8 cellular contexts compared by ENCODE assay signal in genomic region chr16:29862383-29862883, GRCh38. TPM values are rescaled to one million over a fixed set of nuclear protein-coding genes. Genes with fewer than 3 reads are reported as not detected.
DNase-seq lines count a peak whose midpoint lies in the region; ATAC-seq, FAIRE-seq and TF ChIP-seq lines count a peak whose summit lies in the region.

No MANE protein-coding gene starts in this region.

- H3K36me3 ChIP-seq in bronchial epithelial cell (ENCODE audit: control insufficient read depth, insufficient read depth, low read length) (peaks cover 12% of the 10 kb centered on the region), HepG2 (replicated peaks in 1 of 2; ENCODE audit: control insufficient read depth in 1 of 2, insufficient read depth in 2 of 2, low read length in 2 of 2) (peaks cover 6 to 13% of the 10 kb centered on the region in 2 experiments; a peak in 4 of 5 replicates), suprapubic skin (peaks cover 31% of the 10 kb centered on the region)

- in situ Hi-C loops in HepG2 (cut with HindIII; ENCODE audit: extremely low pct_ligation_motif_present, low pct_unique_long_range_greater_than_20kb), result loop anchor here (10.0 kb wide), 1 partner anchor 142 kb away; no protein-coding TSS in a partner anchor

- TF ChIP-seq POLR2A in HepG2 (IDR thresholded peaks at IDR 0.05; ENCODE audit: insufficient read depth in 1 of 2, low read depth in 2 of 2, low read length in 2 of 2), result no peak
- TF ChIP-seq POLR2A in suprapubic skin (IDR thresholded peaks at IDR 0.05), result no peak

- no peaks in the 10 kb centered on the region for H3K27me3 Mint-ChIP-seq in T-helper 1 cell treated with Interleukin-12 subunit alpha and Interleukin-12 subunit beta and Interleukin-4 antibody, amounts not matched to agents 30 μg/mL and 1 μg/mL, for 36 hours (ENCODE audit: low read depth)

- peak overlapping the region; percentile 82 for H3K27ac Mint-ChIP-seq in T-helper 1 cell treated with Interleukin-12 subunit alpha and Interleukin-12 subunit beta and Interleukin-4 antibody, amounts not matched to agents 30 μg/mL and 1 μg/mL, for 36 hours

- H3K4me3 ChIP-seq in bronchial epithelial cell (ENCODE audit: low read depth, low read length), result peak overlapping the region; percentile 89
- H3K4me3 ChIP-seq in HepG2 (replicated peaks in 1 of 3; ENCODE audit: insufficient read depth in 1 of 3, low read depth in 2 of 3, low read length in 3 of 3), result peak overlapping the region; percentile 85 to 95 (median 88)
- H3K4me3 ChIP-seq in suprapubic skin, result peak overlapping the region; percentile 90

- POLR2A ChIA-PET in HepG2 (lab: Yijun Ruan, JAX), result interaction anchor here (1.0 to 4.1 kb wide), 14 partner anchors 14 to 203 kb away, joined by 3 to 29 read pairs (median 8); partner anchors contain the start of genes ALDOA, ASPHD1, KCTD13 and MAZ

- H3K4me2 ChIP-seq in HepG2 (ENCODE audit: low read depth, low read length), result peak overlapping the region; percentile 91

- H3K27me3 ChIP-seq in bronchial epithelial cell (ENCODE audit: control insufficient read depth, insufficient read depth, low read length) (no peaks in the 10 kb centered on the region), HepG2 (ENCODE audit: control insufficient read depth in 1 of 2, insufficient read depth in 2 of 2, low read length in 2 of 2) (no peaks in the 10 kb centered on the region; a peak in 1 of 5 replicates), suprapubic skin (no peaks in the 10 kb centered on the region)

- DNase-seq in T-helper 1 cell, result no peak
- DNase-seq in M059J (ENCODE audit: low read depth), result peak; percentile 43
- DNase-seq in bronchial epithelial cell (ENCODE audit: low read depth), result no peak
- DNase-seq in HepG2 (ENCODE audit: low spot score), result no peak
- DNase-seq in suprapubic skin (ENCODE audit: low spot score in 2 of 2), result no peak
- no peak for DNase-seq in MV-4-11 (lab: John Stamatoyannopoulos, UW)
- DNase-seq in ureter (ENCODE audit: low spot score), result no peak

- BruUV-seq in HepG2 (replicated peaks; lab: Mats Ljungman, UMichigan), result no TSS peak

- FAIRE-seq in bronchial epithelial cell (lab: Jason Lieb, UNC) (no peak), HepG2 (lab: Jason Lieb, UNC) (no peak)

- H2AFZ ChIP-seq in HepG2 (ENCODE audit: low read length), result no peak overlapping the region

- peaks cover 37% of the 10 kb centered on the region for H3K4me1 ChIP-seq in HepG2 (ENCODE audit: insufficient read depth, low read length)
- peaks cover 22% of the 10 kb centered on the region for H3K4me1 ChIP-seq in suprapubic skin

- no peak for TF ChIP-seq EP300 in HepG2 (IDR thresholded peaks at IDR 0.05; ENCODE audit: low read depth in 2 of 2, low read length in 2 of 2)
- TF ChIP-seq EP300 in HepG2 (CRISPR knock-in tag; IDR thresholded peaks at IDR 0.05; ENCODE audit: borderline replicate concordance), result no peak
- no peak for TF ChIP-seq EP300 in suprapubic skin (IDR thresholded peaks at IDR 0.05)

- H3K4me3 Mint-ChIP-seq in T-helper 1 cell treated with Interleukin-12 subunit alpha and Interleukin-12 subunit beta and Interleukin-4 antibody, amounts not matched to agents 30 μg/mL and 1 μg/mL, for 36 hours, result peak overlapping the region; percentile 98

- H3K9ac ChIP-seq in HepG2 (ENCODE audit: insufficient read depth, low read depth, low read length), result peak overlapping the region; percentile 93

- TF ChIP-seq RAD21 in HepG2 (CRISPR knock-in tag; IDR thresholded peaks at IDR 0.05), result no peak

- H3K36me3 Mint-ChIP-seq in T-helper 1 cell treated with Interleukin-12 subunit alpha and Interleukin-12 subunit beta and Interleukin-4 antibody, amounts not matched to agents 30 μg/mL and 1 μg/mL, for 36 hours (ENCODE audit: low read depth), result peaks cover 19% of the 10 kb centered on the region

- no peaks in the 10 kb centered on the region for H3K9me3 Mint-ChIP-seq in T-helper 1 cell treated with Interleukin-12 subunit alpha and Interleukin-12 subunit beta and Interleukin-4 antibody, amounts not matched to agents 30 μg/mL and 1 μg/mL, for 36 hours

- H4K20me1 ChIP-seq in HepG2 (ENCODE audit: insufficient read depth, low read length), result no peaks in the 10 kb centered on the region; the same call in 1 of the 2 replicates

- WGBS in HepG2 (ENCODE audit: low lambda C conversion rate), result 3% methylated on average over 14 of the region's 27 CpGs
- 2% methylated on average over 14 of the region's 27 CpGs for WGBS in suprapubic skin

- peak; percentile 10 for ATAC-seq in HepG2

- CTCF ChIA-PET in HepG2 (lab: Yijun Ruan, JAX; ENCODE audit: low intra/inter-chr PET ratio, low total read pairs), result interaction anchor here (0.9 kb wide), 1 partner anchor 143 kb away, joined by 3 read pairs; no protein-coding TSS in a partner anchor

- H3K9me3 ChIP-seq in HepG2 (ENCODE audit: low read length), result no peaks in the 10 kb centered on the region
- H3K9me3 ChIP-seq in suprapubic skin, result no peaks in the 10 kb centered on the region

- H3K27ac ChIP-seq in HepG2 (ENCODE audit: extremely low read length, insufficient read depth, low read length), result peak overlapping the region; percentile 97
- H3K27ac ChIP-seq in suprapubic skin, result peak overlapping the region; percentile 90

- TF ChIP-seq CTCF in bronchial epithelial cell (IDR thresholded peaks at IDR 0.05; ENCODE audit: insufficient read depth, low read length, severe bottlenecking) (peak; percentile 21), HepG2 (CRISPR knock-in tag; IDR thresholded peaks at IDR 0.05) (peak; percentile 62), suprapubic skin (IDR thresholded peaks at IDR 0.05) (no peak)

- intact Hi-C loops in HepG2 (cut with micrococcal nuclease; ENCODE audit: unreplicated experiment), result loop anchor here (2.0 to 5.0 kb wide), 3 partner anchors 30 to 38 kb away; partner anchors contain the start of gene ASPHD1

- H3K79me2 ChIP-seq in HepG2 (ENCODE audit: insufficient read depth, low read length), result peaks cover 13% of the 10 kb centered on the region

- H3K4me1 Mint-ChIP-seq in T-helper 1 cell treated with Interleukin-12 subunit alpha and Interleukin-12 subunit beta and Interleukin-4 antibody, amounts not matched to agents 30 μg/mL and 1 μg/mL, for 36 hours (ENCODE audit: low read depth), result peaks cover 10% of the 10 kb centered on the region

RNA-seq across cellular contexts. Expression of gene CDIPT, which starts 0.6 kb away (rescaled TPM):
- 90.7 and 103 TPM in 2 replicates for total RNA-seq in M059J (2014; rRNA removed; shearing (Covaris generic))
- total RNA-seq in bronchial epithelial cell, result 46.1 and 53.2 TPM in 2 replicates
- total RNA-seq in HepG2 (2016; rRNA removed; fragmentation: Illumina TruSeq; extraction: Trizol), result 39.2 and 54.9 TPM in 2 replicates
- 23.3 and 32.6 TPM in 2 replicates for total RNA-seq in HepG2 (2016; cell fraction: cytosol; rRNA removed; fragmentation: Illumina TruSeq; extraction: Trizol; ENCODE audit: low read depth)
- 43.4 and 55.7 TPM in 2 replicates for total RNA-seq in HepG2 (2016; cell fraction: insoluble cytoplasmic fraction; rRNA removed; fragmentation: Illumina TruSeq; extraction: Trizol)
- total RNA-seq in HepG2 (2016; cell fraction: membrane; rRNA removed; fragmentation: Illumina TruSeq; extraction: Trizol), result 45.8 and 63.4 TPM in 2 replicates
- total RNA-seq in HepG2 (2016; cell fraction: nucleus; rRNA removed; fragmentation: Illumina TruSeq; extraction: Trizol), result 32.9 and 36.1 TPM in 2 replicates
- polyA plus RNA-seq in HepG2 (2011; rRNA removed), result 97.5 and 109 TPM in 2 replicates
- polyA plus RNA-seq in HepG2 (2011; cell fraction: cytosol; rRNA removed), result 106 and 126 TPM in 2 replicates
- 59.6 and 70.3 TPM in 2 replicates for polyA plus RNA-seq in HepG2 (2011; cell fraction: nucleus; rRNA removed)
- 53.5 and 77.9 TPM in 2 replicates for polyA plus RNA-seq in HepG2 (2012)
- 28.1 and 42.6 TPM in 2 replicates for polyA plus RNA-seq in HepG2 (2016; cell fraction: cytosol; fragmentation: Illumina TruSeq; extraction: Trizol; ENCODE audit: low read depth)
- 49.9 and 51.9 TPM in 2 replicates for polyA plus RNA-seq in HepG2 (2016; cell fraction: insoluble cytoplasmic fraction; fragmentation: Illumina TruSeq; extraction: Trizol; ENCODE audit: low read depth)
- polyA plus RNA-seq in HepG2 (2016; cell fraction: membrane; fragmentation: Illumina TruSeq; extraction: Trizol; ENCODE audit: low read depth), result 49.0 and 62.7 TPM in 2 replicates
- polyA plus RNA-seq in HepG2 (2016; cell fraction: nucleus; fragmentation: Illumina TruSeq; extraction: Trizol; ENCODE audit: insufficient read depth, low read depth), result 63.3 and 67.6 TPM in 2 replicates
- 98.0 and 109 TPM in 2 replicates for polyA minus RNA-seq in HepG2 (2011; rRNA and poly(A)+ RNA removed; ENCODE audit: low replicate concordance)
- 39.7 and 49.2 TPM in 2 replicates for polyA minus RNA-seq in HepG2 (2011; cell fraction: cytosol; rRNA and poly(A)+ RNA removed)
- 15.5 and 25.5 TPM in 2 replicates for polyA minus RNA-seq in HepG2 (2011; cell fraction: nucleus; rRNA and poly(A)+ RNA removed)
- total RNA-seq in suprapubic skin, result 100 to 1,000 TPM in 1 of 4 donors, 10 to 100 TPM in 3; 68.7 to 112 (median 96.7) TPM
- 71.4 TPM for total RNA-seq in ureter

RNA-seq across cellular contexts. Expression of gene SEZ6L2, which starts 36.9 kb away (rescaled TPM):
- 16.7 and 38.3 TPM in 2 replicates for total RNA-seq in M059J (2014; rRNA removed; shearing (Covaris generic))
- total RNA-seq in bronchial epithelial cell (1.8 and 2.9 TPM in 2 replicates), HepG2 (2016; rRNA removed; fragmentation: Illumina TruSeq; extraction: Trizol) (6.6 and 14.9 TPM in 2 replicates), suprapubic skin (1 to 10 TPM in 3 of 4 donors, under 1 TPM in 1; 0.98 to 2.9 (median 1.2) TPM), ureter (7.5 TPM)
- 3.7 and 4.1 TPM in 2 replicates for total RNA-seq in HepG2 (2016; cell fraction: cytosol; rRNA removed; fragmentation: Illumina TruSeq; extraction: Trizol; ENCODE audit: low read depth)
- 6.3 and 16.9 TPM in 2 replicates for total RNA-seq in HepG2 (2016; cell fraction: insoluble cytoplasmic fraction; rRNA removed; fragmentation: Illumina TruSeq; extraction: Trizol)
- total RNA-seq in HepG2 (2016; cell fraction: membrane; rRNA removed; fragmentation: Illumina TruSeq; extraction: Trizol), result 4.3 and 4.9 TPM in 2 replicates
- total RNA-seq in HepG2 (2016; cell fraction: nucleus; rRNA removed; fragmentation: Illumina TruSeq; extraction: Trizol), result 21.8 and 29.5 TPM in 2 replicates
- polyA plus RNA-seq in HepG2 (2011; rRNA removed), result 16.9 and 30.7 TPM in 2 replicates
- 12.5 and 15.5 TPM in 2 replicates for polyA plus RNA-seq in HepG2 (2011; cell fraction: cytosol; rRNA removed)
- 35.5 and 38.0 TPM in 2 replicates for polyA plus RNA-seq in HepG2 (2011; cell fraction: nucleus; rRNA removed)
- 37.5 and 51.6 TPM in 2 replicates for polyA plus RNA-seq in HepG2 (2012)
- 3.0 TPM in 2 replicates for polyA plus RNA-seq in HepG2 (2016; cell fraction: cytosol; fragmentation: Illumina TruSeq; extraction: Trizol; ENCODE audit: low read depth)
- 11.5 and 16.2 TPM in 2 replicates for polyA plus RNA-seq in HepG2 (2016; cell fraction: insoluble cytoplasmic fraction; fragmentation: Illumina TruSeq; extraction: Trizol; ENCODE audit: low read depth)
- polyA plus RNA-seq in HepG2 (2016; cell fraction: membrane; fragmentation: Illumina TruSeq; extraction: Trizol; ENCODE audit: low read depth), result 4.0 and 4.3 TPM in 2 replicates
- polyA plus RNA-seq in HepG2 (2016; cell fraction: nucleus; fragmentation: Illumina TruSeq; extraction: Trizol; ENCODE audit: insufficient read depth, low read depth), result 54.8 and 59.9 TPM in 2 replicates
- 3.1 and 15.3 TPM in 2 replicates for polyA minus RNA-seq in HepG2 (2011; rRNA and poly(A)+ RNA removed; ENCODE audit: low replicate concordance)
- polyA minus RNA-seq in HepG2 (2011; cell fraction: cytosol; rRNA and poly(A)+ RNA removed), result 14.8 and 23.0 TPM in 2 replicates
- polyA minus RNA-seq in HepG2 (2011; cell fraction: nucleus; rRNA and poly(A)+ RNA removed), result 5.0 and 6.7 TPM in 2 replicates

RNA-seq across cellular contexts. Expression of gene ASPHD1, which starts 37.9 kb away (rescaled TPM):
- 12.1 and 16.1 TPM in 2 replicates for total RNA-seq in M059J (2014; rRNA removed; shearing (Covaris generic))
- total RNA-seq in bronchial epithelial cell (1.2 and 2.4 TPM in 2 replicates), HepG2 (2016; rRNA removed; fragmentation: Illumina TruSeq; extraction: Trizol) (15.6 and 19.7 TPM in 2 replicates), suprapubic skin (under 1 TPM in 1 of 4 donors, not detected in 3; 0.34 TPM), ureter (1.2 TPM)
- 24.1 and 26.2 TPM in 2 replicates for total RNA-seq in HepG2 (2016; cell fraction: cytosol; rRNA removed; fragmentation: Illumina TruSeq; extraction: Trizol; ENCODE audit: low read depth)
- 15.4 and 16.9 TPM in 2 replicates for total RNA-seq in HepG2 (2016; cell fraction: insoluble cytoplasmic fraction; rRNA removed; fragmentation: Illumina TruSeq; extraction: Trizol)
- 20.0 and 24.1 TPM in 2 replicates for total RNA-seq in HepG2 (2016; cell fraction: membrane; rRNA removed; fragmentation: Illumina TruSeq; extraction: Trizol)
- total RNA-seq in HepG2 (2016; cell fraction: nucleus; rRNA removed; fragmentation: Illumina TruSeq; extraction: Trizol), result 11.4 and 16.6 TPM in 2 replicates
- polyA plus RNA-seq in HepG2 (2011; rRNA removed), result 13.1 and 15.6 TPM in 2 replicates
- polyA plus RNA-seq in HepG2 (2011; cell fraction: cytosol; rRNA removed), result 13.1 and 24.4 TPM in 2 replicates
- 19.1 and 19.6 TPM in 2 replicates for polyA plus RNA-seq in HepG2 (2011; cell fraction: nucleus; rRNA removed)
- 21.4 and 27.6 TPM in 2 replicates for polyA plus RNA-seq in HepG2 (2012)
- 40.7 and 41.8 TPM in 2 replicates for polyA plus RNA-seq in HepG2 (2016; cell fraction: cytosol; fragmentation: Illumina TruSeq; extraction: Trizol; ENCODE audit: low read depth)
- polyA plus RNA-seq in HepG2 (2016; cell fraction: insoluble cytoplasmic fraction; fragmentation: Illumina TruSeq; extraction: Trizol; ENCODE audit: low read depth), result 24.8 and 27.8 TPM in 2 replicates
- 36.3 and 40.4 TPM in 2 replicates for polyA plus RNA-seq in HepG2 (2016; cell fraction: membrane; fragmentation: Illumina TruSeq; extraction: Trizol; ENCODE audit: low read depth)
- 44.0 and 50.6 TPM in 2 replicates for polyA plus RNA-seq in HepG2 (2016; cell fraction: nucleus; fragmentation: Illumina TruSeq; extraction: Trizol; ENCODE audit: insufficient read depth, low read depth)
- 9.7 and 9.8 TPM in 2 replicates for polyA minus RNA-seq in HepG2 (2011; rRNA and poly(A)+ RNA removed; ENCODE audit: low replicate concordance)
- 7.6 and 9.7 TPM in 2 replicates for polyA minus RNA-seq in HepG2 (2011; cell fraction: cytosol; rRNA and poly(A)+ RNA removed)
- polyA minus RNA-seq in HepG2 (2011; cell fraction: nucleus; rRNA and poly(A)+ RNA removed), result 5.4 and 8.5 TPM in 2 replicates

RNA-seq across cellular contexts. Expression of gene MVP, which starts 42.2 kb away (rescaled TPM):
- total RNA-seq in M059J (2014; rRNA removed; shearing (Covaris generic)), result 112 and 186 TPM in 2 replicates
- 87.1 and 118 TPM in 2 replicates for total RNA-seq in bronchial epithelial cell
- total RNA-seq in HepG2 (2016; rRNA removed; fragmentation: Illumina TruSeq; extraction: Trizol), result 22.0 and 22.9 TPM in 2 replicates
- total RNA-seq in HepG2 (2016; cell fraction: cytosol; rRNA removed; fragmentation: Illumina TruSeq; extraction: Trizol; ENCODE audit: low read depth), result 3.2 and 3.6 TPM in 2 replicates
- total RNA-seq in HepG2 (2016; cell fraction: insoluble cytoplasmic fraction; rRNA removed; fragmentation: Illumina TruSeq; extraction: Trizol), result 15.3 and 24.2 TPM in 2 replicates
- total RNA-seq in HepG2 (2016; cell fraction: membrane; rRNA removed; fragmentation: Illumina TruSeq; extraction: Trizol), result 7.2 and 7.3 TPM in 2 replicates
- total RNA-seq in HepG2 (2016; cell fraction: nucleus; rRNA removed; fragmentation: Illumina TruSeq; extraction: Trizol), result 15.6 and 17.1 TPM in 2 replicates
- 43.5 and 65.5 TPM in 2 replicates for polyA plus RNA-seq in HepG2 (2011; rRNA removed)
- 24.9 and 28.2 TPM in 2 replicates for polyA plus RNA-seq in HepG2 (2011; cell fraction: cytosol; rRNA removed)
- 68.9 and 74.4 TPM in 2 replicates for polyA plus RNA-seq in HepG2 (2011; cell fraction: nucleus; rRNA removed)
- polyA plus RNA-seq in HepG2 (2012), result 36.4 and 37.1 TPM in 2 replicates
- 2.1 TPM in 2 replicates for polyA plus RNA-seq in HepG2 (2016; cell fraction: cytosol; fragmentation: Illumina TruSeq; extraction: Trizol; ENCODE audit: low read depth)
- polyA plus RNA-seq in HepG2 (2016; cell fraction: insoluble cytoplasmic fraction; fragmentation: Illumina TruSeq; extraction: Trizol; ENCODE audit: low read depth), result 14.5 and 16.2 TPM in 2 replicates
- polyA plus RNA-seq in HepG2 (2016; cell fraction: membrane; fragmentation: Illumina TruSeq; extraction: Trizol; ENCODE audit: low read depth), result 4.3 and 4.9 TPM in 2 replicates
- polyA plus RNA-seq in HepG2 (2016; cell fraction: nucleus; fragmentation: Illumina TruSeq; extraction: Trizol; ENCODE audit: insufficient read depth, low read depth), result 18.7 and 20.9 TPM in 2 replicates
- polyA minus RNA-seq in HepG2 (2011; rRNA and poly(A)+ RNA removed; ENCODE audit: low replicate concordance), result 233 and 295 TPM in 2 replicates
- 33.9 and 42.5 TPM in 2 replicates for polyA minus RNA-seq in HepG2 (2011; cell fraction: cytosol; rRNA and poly(A)+ RNA removed)
- 41.5 and 62.7 TPM in 2 replicates for polyA minus RNA-seq in HepG2 (2011; cell fraction: nucleus; rRNA and poly(A)+ RNA removed)
- 100 to 1,000 TPM in 1 of 4 donors, 10 to 100 TPM in 3; 54.9 to 104 (median 68.1) TPM for total RNA-seq in suprapubic skin
- total RNA-seq in ureter, result 158 TPM

RNA-seq across cellular contexts. Expression of gene PAGR1, which starts 46.5 kb away (rescaled TPM):
- total RNA-seq in M059J (2014; rRNA removed; shearing (Covaris generic)), result 45.4 and 58.2 TPM in 2 replicates
- total RNA-seq in bronchial epithelial cell (15.2 and 24.7 TPM in 2 replicates), HepG2 (2016; rRNA removed; fragmentation: Illumina TruSeq; extraction: Trizol) (66.4 and 74.5 TPM in 2 replicates), suprapubic skin (10 to 100 TPM; 23.3 to 35.2 (median 23.8) TPM), ureter (20.7 TPM)
- total RNA-seq in HepG2 (2016; cell fraction: cytosol; rRNA removed; fragmentation: Illumina TruSeq; extraction: Trizol; ENCODE audit: low read depth), result 27.0 and 29.8 TPM in 2 replicates
- 66.8 and 70.4 TPM in 2 replicates for total RNA-seq in HepG2 (2016; cell fraction: insoluble cytoplasmic fraction; rRNA removed; fragmentation: Illumina TruSeq; extraction: Trizol)
- total RNA-seq in HepG2 (2016; cell fraction: membrane; rRNA removed; fragmentation: Illumina TruSeq; extraction: Trizol), result 60.2 and 69.2 TPM in 2 replicates
- 26.7 and 29.3 TPM in 2 replicates for total RNA-seq in HepG2 (2016; cell fraction: nucleus; rRNA removed; fragmentation: Illumina TruSeq; extraction: Trizol)
- polyA plus RNA-seq in HepG2 (2011; rRNA removed), result 9.8 and 9.9 TPM in 2 replicates
- 8.4 and 11.4 TPM in 2 replicates for polyA plus RNA-seq in HepG2 (2011; cell fraction: cytosol; rRNA removed)
- 21.8 and 24.6 TPM in 2 replicates for polyA plus RNA-seq in HepG2 (2011; cell fraction: nucleus; rRNA removed)
- 18.6 and 19.8 TPM in 2 replicates for polyA plus RNA-seq in HepG2 (2012)
- 35.6 and 42.4 TPM in 2 replicates for polyA plus RNA-seq in HepG2 (2016; cell fraction: cytosol; fragmentation: Illumina TruSeq; extraction: Trizol; ENCODE audit: low read depth)
- 77.4 and 82.7 TPM in 2 replicates for polyA plus RNA-seq in HepG2 (2016; cell fraction: insoluble cytoplasmic fraction; fragmentation: Illumina TruSeq; extraction: Trizol; ENCODE audit: low read depth)
- 57.3 and 67.2 TPM in 2 replicates for polyA plus RNA-seq in HepG2 (2016; cell fraction: membrane; fragmentation: Illumina TruSeq; extraction: Trizol; ENCODE audit: low read depth)
- polyA plus RNA-seq in HepG2 (2016; cell fraction: nucleus; fragmentation: Illumina TruSeq; extraction: Trizol; ENCODE audit: insufficient read depth, low read depth), result 45.2 and 52.8 TPM in 2 replicates
- polyA minus RNA-seq in HepG2 (2011; rRNA and poly(A)+ RNA removed; ENCODE audit: low replicate concordance), result 5.5 and 6.5 TPM in 2 replicates
- polyA minus RNA-seq in HepG2 (2011; cell fraction: cytosol; rRNA and poly(A)+ RNA removed), result 4.8 and 9.2 TPM in 2 replicates
- polyA minus RNA-seq in HepG2 (2011; cell fraction: nucleus; rRNA and poly(A)+ RNA removed), result 15.1 and 19.6 TPM in 2 replicates

Comparison
In these comparisons a context has a peak if more than half of its experiments do, and no peak if none do; other contexts are left out.
1. CTCF ChIP-seq: peak in bronchial epithelial cell (single experiment) and HepG2 (single experiment); none in suprapubic skin (0 of 2).
2. Peak in every context shown above with its lines, with median percentiles within 50 percentile points of each other: H3K4me3 ChIP-seq.